In the genomic region with DNA sequence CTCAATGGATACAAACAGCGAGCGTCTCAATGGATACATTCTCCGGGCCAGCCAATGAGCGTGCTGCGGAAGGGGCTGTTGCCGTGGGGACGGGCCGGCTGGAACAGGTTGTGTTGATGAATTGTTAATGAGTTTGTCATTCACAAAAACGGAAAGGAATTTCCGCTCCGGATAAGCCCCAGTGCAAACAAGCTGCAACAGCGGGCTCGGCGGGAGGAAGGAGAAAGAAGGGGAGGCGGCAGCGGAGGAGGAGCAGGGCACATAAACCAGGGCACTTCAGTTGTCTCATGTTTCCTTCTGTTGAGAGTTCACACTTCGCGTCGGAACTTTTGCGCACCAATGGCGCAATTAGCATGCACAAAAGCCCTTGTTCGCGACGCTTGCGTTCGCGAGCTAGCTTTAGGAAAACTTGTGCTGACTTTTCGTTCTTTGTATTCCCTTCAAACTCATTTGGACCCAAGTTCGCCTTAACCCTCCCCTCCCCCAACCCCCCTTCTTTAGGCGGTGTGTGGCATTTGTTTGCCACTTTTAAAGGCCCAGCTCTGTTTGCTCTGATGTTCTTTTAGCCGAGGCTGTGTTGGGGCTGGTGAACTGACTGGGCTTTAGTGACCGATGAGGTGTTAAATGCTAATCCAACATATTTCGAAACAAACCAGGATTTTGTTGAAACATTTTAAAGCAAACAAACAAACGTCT, we compare ENCODE assay signal across 1 cellular context.
TF ChIP-seq lines count a peak whose summit lies in the region.

A gene with protein sequence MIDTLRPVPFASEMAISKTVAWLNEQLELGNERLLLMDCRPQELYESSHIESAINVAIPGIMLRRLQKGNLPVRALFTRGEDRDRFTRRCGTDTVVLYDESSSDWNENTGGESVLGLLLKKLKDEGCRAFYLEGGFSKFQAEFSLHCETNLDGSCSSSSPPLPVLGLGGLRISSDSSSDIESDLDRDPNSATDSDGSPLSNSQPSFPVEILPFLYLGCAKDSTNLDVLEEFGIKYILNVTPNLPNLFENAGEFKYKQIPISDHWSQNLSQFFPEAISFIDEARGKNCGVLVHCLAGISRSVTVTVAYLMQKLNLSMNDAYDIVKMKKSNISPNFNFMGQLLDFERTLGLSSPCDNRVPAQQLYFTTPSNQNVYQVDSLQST (minus strand): TSS at position 10 of the 696 bp plus-strand sequence. CDS start 462 bp downstream, outside the sequence.

TF ChIP-seq in WTC11, 78 proteins besides CTCF, POLR2A, EP300 and RAD21 (continued from another document):
- TF ChIP-seq, protein P1, sequence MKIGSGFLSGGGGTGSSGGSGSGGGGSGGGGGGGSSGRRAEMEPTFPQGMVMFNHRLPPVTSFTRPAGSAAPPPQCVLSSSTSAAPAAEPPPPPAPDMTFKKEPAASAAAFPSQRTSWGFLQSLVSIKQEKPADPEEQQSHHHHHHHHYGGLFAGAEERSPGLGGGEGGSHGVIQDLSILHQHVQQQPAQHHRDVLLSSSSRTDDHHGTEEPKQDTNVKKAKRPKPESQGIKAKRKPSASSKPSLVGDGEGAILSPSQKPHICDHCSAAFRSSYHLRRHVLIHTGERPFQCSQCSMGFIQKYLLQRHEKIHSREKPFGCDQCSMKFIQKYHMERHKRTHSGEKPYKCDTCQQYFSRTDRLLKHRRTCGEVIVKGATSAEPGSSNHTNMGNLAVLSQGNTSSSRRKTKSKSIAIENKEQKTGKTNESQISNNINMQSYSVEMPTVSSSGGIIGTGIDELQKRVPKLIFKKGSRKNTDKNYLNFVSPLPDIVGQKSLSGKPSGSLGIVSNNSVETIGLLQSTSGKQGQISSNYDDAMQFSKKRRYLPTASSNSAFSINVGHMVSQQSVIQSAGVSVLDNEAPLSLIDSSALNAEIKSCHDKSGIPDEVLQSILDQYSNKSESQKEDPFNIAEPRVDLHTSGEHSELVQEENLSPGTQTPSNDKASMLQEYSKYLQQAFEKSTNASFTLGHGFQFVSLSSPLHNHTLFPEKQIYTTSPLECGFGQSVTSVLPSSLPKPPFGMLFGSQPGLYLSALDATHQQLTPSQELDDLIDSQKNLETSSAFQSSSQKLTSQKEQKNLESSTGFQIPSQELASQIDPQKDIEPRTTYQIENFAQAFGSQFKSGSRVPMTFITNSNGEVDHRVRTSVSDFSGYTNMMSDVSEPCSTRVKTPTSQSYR (CRISPR knock-in tag; IDR thresholded peaks at IDR 0.05), result 0 out of 2 replicates have a peak, but pooled peaks have one; percentile 23
- TF ChIP-seq, protein P2, sequence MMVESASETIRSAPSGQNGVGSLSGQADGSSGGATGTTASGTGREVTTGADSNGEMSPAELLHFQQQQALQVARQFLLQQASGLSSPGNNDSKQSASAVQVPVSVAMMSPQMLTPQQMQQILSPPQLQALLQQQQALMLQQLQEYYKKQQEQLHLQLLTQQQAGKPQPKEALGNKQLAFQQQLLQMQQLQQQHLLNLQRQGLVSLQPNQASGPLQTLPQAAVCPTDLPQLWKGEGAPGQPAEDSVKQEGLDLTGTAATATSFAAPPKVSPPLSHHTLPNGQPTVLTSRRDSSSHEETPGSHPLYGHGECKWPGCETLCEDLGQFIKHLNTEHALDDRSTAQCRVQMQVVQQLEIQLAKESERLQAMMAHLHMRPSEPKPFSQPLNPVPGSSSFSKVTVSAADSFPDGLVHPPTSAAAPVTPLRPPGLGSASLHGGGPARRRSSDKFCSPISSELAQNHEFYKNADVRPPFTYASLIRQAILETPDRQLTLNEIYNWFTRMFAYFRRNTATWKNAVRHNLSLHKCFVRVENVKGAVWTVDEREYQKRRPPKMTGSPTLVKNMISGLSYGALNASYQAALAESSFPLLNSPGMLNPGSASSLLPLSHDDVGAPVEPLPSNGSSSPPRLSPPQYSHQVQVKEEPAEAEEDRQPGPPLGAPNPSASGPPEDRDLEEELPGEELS (CRISPR knock-in tag; IDR thresholded peaks at IDR 0.05), result peak; percentile 81
- peak; percentile 87; the same call in 1 of the 2 replicates for TF ChIP-seq NFE2L1 (CRISPR knock-in tag; IDR thresholded peaks at IDR 0.05)
- TF ChIP-seq TEAD1 (CRISPR knock-in tag; IDR thresholded peaks at IDR 0.05), result peak; percentile 92; the same call in 1 of the 2 replicates
- TF ChIP-seq NFYB (CRISPR knock-in tag; conservative IDR thresholded peaks at IDR 0.05; ENCODE audit: low read depth), result peak; percentile 83
- 0 out of 2 replicates have a peak, but pooled peaks have one; percentile 44 for TF ChIP-seq FOXJ3 (CRISPR knock-in tag; IDR thresholded peaks at IDR 0.05; ENCODE audit: borderline replicate concordance)
- 0 out of 2 replicates have a peak, but pooled peaks have one; percentile 21 for TF ChIP-seq ZNF263 (CRISPR knock-in tag; IDR thresholded peaks at IDR 0.05; ENCODE audit: low read depth)
- 0 out of 2 replicates have a peak, but pooled peaks have one; percentile 21 for TF ChIP-seq ZNF232 (CRISPR knock-in tag; IDR thresholded peaks at IDR 0.05)
- TF ChIP-seq SP1 (CRISPR knock-in tag; conservative IDR thresholded peaks at IDR 0.05), result peak; percentile 71
- TF ChIP-seq OVOL2 (CRISPR knock-in tag; IDR thresholded peaks at IDR 0.05; ENCODE audit: borderline replicate concordance), result no peak
- peak; percentile 97 for TF ChIP-seq FOXK1 (CRISPR knock-in tag; IDR thresholded peaks at IDR 0.05)
- peak; percentile 87; the same call in 1 of the 2 replicates for TF ChIP-seq CBFB (CRISPR knock-in tag; IDR thresholded peaks at IDR 0.05; ENCODE audit: low read depth)
- TF ChIP-seq, protein P3, sequence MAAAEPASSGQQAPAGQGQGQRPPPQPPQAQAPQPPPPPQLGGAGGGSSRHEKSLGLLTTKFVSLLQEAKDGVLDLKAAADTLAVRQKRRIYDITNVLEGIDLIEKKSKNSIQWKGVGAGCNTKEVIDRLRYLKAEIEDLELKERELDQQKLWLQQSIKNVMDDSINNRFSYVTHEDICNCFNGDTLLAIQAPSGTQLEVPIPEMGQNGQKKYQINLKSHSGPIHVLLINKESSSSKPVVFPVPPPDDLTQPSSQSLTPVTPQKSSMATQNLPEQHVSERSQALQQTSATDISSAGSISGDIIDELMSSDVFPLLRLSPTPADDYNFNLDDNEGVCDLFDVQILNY (CRISPR knock-in tag; IDR thresholded peaks at IDR 0.05), result peak; percentile 48; the same call in 1 of the 2 replicates
- TF ChIP-seq, protein P4, sequence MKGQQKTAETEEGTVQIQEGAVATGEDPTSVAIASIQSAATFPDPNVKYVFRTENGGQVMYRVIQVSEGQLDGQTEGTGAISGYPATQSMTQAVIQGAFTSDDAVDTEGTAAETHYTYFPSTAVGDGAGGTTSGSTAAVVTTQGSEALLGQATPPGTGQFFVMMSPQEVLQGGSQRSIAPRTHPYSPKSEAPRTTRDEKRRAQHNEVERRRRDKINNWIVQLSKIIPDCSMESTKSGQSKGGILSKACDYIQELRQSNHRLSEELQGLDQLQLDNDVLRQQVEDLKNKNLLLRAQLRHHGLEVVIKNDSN (CRISPR knock-in tag; IDR thresholded peaks at IDR 0.05), result 0 out of 2 replicates have a peak, but pooled peaks have one; percentile 20
- peak; percentile 87 for TF ChIP-seq ETV6 (CRISPR knock-in tag; IDR thresholded peaks at IDR 0.05)
- TF ChIP-seq ZNF121 (CRISPR knock-in tag; IDR thresholded peaks at IDR 0.05), result 0 out of 2 replicates have a peak, but pooled peaks have one; percentile 54
- TF ChIP-seq NR3C1 (CRISPR knock-in tag; conservative IDR thresholded peaks at IDR 0.05; ENCODE audit: low read depth), result 0 out of 2 replicates have a peak, but pooled peaks have one; percentile 31
- 0 out of 2 replicates have a peak, but pooled peaks have one; percentile 10 for TF ChIP-seq TEAD4 (CRISPR knock-in tag; IDR thresholded peaks at IDR 0.05)
